In genomic region chr9:98147582-98147981, GRCh38 we compare ENCODE assay signal across 21 cellular contexts.
A peak's percentile ranks its signal among the peaks of the same experiment; 100 is the strongest.
DNase-seq lines count a peak whose midpoint lies in the region; ATAC-seq and TF ChIP-seq lines count a peak whose summit lies in the region.
"Had no signal": no experiment of that assay in that cellular context is flagged by ENCODE, and none has a peak within 500 bp of the region (broad histone marks: within the 10 kb centered on the region; RNA-seq: fewer than 3 reads in every experiment).

No MANE protein-coding gene starts in this region.

- ATAC-seq in stimulated activated memory B cell treated with anti-CD40 and anti-IgM and Interleukin-4, amounts not matched to agents 10 μg/mL and 1 μg/mL and 100 μg/mL, for 72 hours = no peak
- no peak for ATAC-seq in GM21529 (IDR thresholded peaks at IDR 0.05; ENCODE audit: unreplicated experiment)
- ATAC-seq: activated naive CD8-positive, alpha-beta T cell treated with anti-CD3 and anti-CD28 coated beads, Interleukin-2, amount 50 U/mL, for 24 hours; left ventricle myocardium superior; mucosa of descending colon; sciatic nerve had no signal

- peaks cover 31% of the 10 kb centered on the region for H3K4me1 Mint-ChIP-seq in stimulated activated memory B cell treated with anti-CD40 and anti-IgM and Interleukin-4, amounts not matched to agents 10 μg/mL and 1 μg/mL and 100 μg/mL, for 72 hours
- H3K4me1 Mint-ChIP-seq: activated naive CD8-positive, alpha-beta T cell treated with anti-CD3 and anti-CD28 coated beads, Interleukin-2, amount 50 U/mL, for 24 hours had no signal

- DNase-seq in GM13976 (ENCODE audit: low spot score) (peak; percentile 11), MV-4-11 (lab: John Stamatoyannopoulos, UW) (peak; percentile 6), epithelial cell of prostate (ENCODE audit: low read depth, low spot score) (no peak), DMS 273 (lab: John Stamatoyannopoulos, UW; ENCODE audit: unreplicated experiment) (no peak), NCI-H748 treated with DMSO at 0.1 percent for 48 hours (lab: John Stamatoyannopoulos, UW) (no peak)
- DNase-seq: activated effector memory CD4-positive, alpha-beta T cell treated with anti-CD3 and anti-CD28 coated beads, Interleukin-2, amount 50 U/mL, for 16 hours; activated naive CD8-positive, alpha-beta T cell treated with anti-CD3 and anti-CD28 coated beads, Interleukin-2, amount 50 U/mL, for 24 hours; CD4-positive, alpha-beta memory T cell; DMS53; glutamatergic neuron; left ventricle myocardium superior; NCI-H1417 treated with DMSO at 0.1 percent for 48 hours; NCI-H2107; NCI-H510A; stimulated activated CD4-positive, alpha-beta T cell treated with anti-CD3 and anti-CD28 coated beads, Interleukin-15, amount 100 ng/mL, for 24 hours; stimulated activated CD8-positive, alpha-beta memory T cell treated with anti-CD3 and anti-CD28 coated beads, Interleukin-4, amount 100 ng/mL, for 48 hours; WERI-Rb-1 had no signal

- in situ Hi-C loops in GM13976 (cut with MboI; ENCODE audit: low sequenced_read_pairs, unreplicated experiment) = no loop called here

- H3K27ac ChIP-seq in epithelial cell of prostate = peak overlapping the region; percentile 99
- H3K27ac ChIP-seq: WERI-Rb-1 had no signal

- peak overlapping the region; percentile 84 for H3K27ac Mint-ChIP-seq in stimulated activated memory B cell treated with anti-CD40 and anti-IgM and Interleukin-4, amounts not matched to agents 10 μg/mL and 1 μg/mL and 100 μg/mL, for 72 hours
- H3K27ac Mint-ChIP-seq: activated naive CD8-positive, alpha-beta T cell treated with anti-CD3 and anti-CD28 coated beads, Interleukin-2, amount 50 U/mL, for 24 hours had no signal

- no peak for TF ChIP-seq CTCF in GM13976 (IDR thresholded peaks at IDR 0.05; ENCODE audit: borderline replicate concordance, control extremely low read depth, extremely low read depth, insufficient read depth, missing control alignments)

- H3K27me3 Mint-ChIP-seq in stimulated activated memory B cell treated with anti-CD40 and anti-IgM and Interleukin-4, amounts not matched to agents 10 μg/mL and 1 μg/mL and 100 μg/mL, for 72 hours = no peaks in the 10 kb centered on the region
- H3K27me3 Mint-ChIP-seq: activated naive CD8-positive, alpha-beta T cell treated with anti-CD3 and anti-CD28 coated beads, Interleukin-2, amount 50 U/mL, for 24 hours; CD4-positive, alpha-beta memory T cell had no signal

- H3K36me3 Mint-ChIP-seq in stimulated activated memory B cell treated with anti-CD40 and anti-IgM and Interleukin-4, amounts not matched to agents 10 μg/mL and 1 μg/mL and 100 μg/mL, for 72 hours = no peaks in the 10 kb centered on the region

- H3K4me3 Mint-ChIP-seq in stimulated activated memory B cell treated with anti-CD40 and anti-IgM and Interleukin-4, amounts not matched to agents 10 μg/mL and 1 μg/mL and 100 μg/mL, for 72 hours = no peak overlapping the region
- H3K4me3 Mint-ChIP-seq: activated naive CD8-positive, alpha-beta T cell treated with anti-CD3 and anti-CD28 coated beads, Interleukin-2, amount 50 U/mL, for 24 hours; CD4-positive, alpha-beta memory T cell had no signal

- no peaks in the 10 kb centered on the region for H3K9me3 Mint-ChIP-seq in stimulated activated memory B cell treated with anti-CD40 and anti-IgM and Interleukin-4, amounts not matched to agents 10 μg/mL and 1 μg/mL and 100 μg/mL, for 72 hours
- H3K9me3 Mint-ChIP-seq: activated naive CD8-positive, alpha-beta T cell treated with anti-CD3 and anti-CD28 coated beads, Interleukin-2, amount 50 U/mL, for 24 hours; CD4-positive, alpha-beta memory T cell had no signal

Comparison
In these comparisons a context has a peak if more than half of its experiments do, and no peak if none do; other contexts are left out.
1. DNase-seq: peak in GM13976 (single experiment) and MV-4-11 (single experiment); none in epithelial cell of prostate (single experiment), DMS 273 (single experiment) and NCI-H748 treated with DMSO at 0.1 percent for 48 hours (single experiment).